Comparison of ENCODE assay signal across 23 cellular contexts in the genomic region with DNA sequence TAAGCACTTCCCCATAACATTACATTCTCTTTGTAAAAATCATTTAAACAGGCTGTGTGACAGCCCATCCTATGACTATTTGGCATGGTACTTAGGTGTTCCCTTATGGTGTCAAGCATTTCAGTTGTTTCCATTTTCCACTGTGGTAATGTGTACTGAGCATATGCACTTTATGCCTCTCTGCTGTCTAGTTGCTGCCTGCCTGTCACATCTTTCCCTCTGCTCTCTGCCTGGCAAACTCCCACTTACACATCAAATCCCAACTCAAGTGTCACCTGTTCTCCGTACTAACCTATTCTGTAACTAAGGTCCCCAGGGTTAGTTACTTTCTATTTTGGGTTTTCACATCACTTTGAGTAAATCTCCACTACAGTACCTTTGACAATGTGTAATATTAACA.
"Had no signal": no experiment of that assay in that cellular context is flagged by ENCODE, and none has a peak within 500 bp of the region (broad histone marks: within the 10 kb centered on the region; RNA-seq: fewer than 3 reads in every experiment).

No MANE protein-coding gene starts in this region.

- H3K36me3 ChIP-seq: neutrophil, pancreas, prostate gland, right lobe of liver, sigmoid colon, stomach, thoracic aorta, thyroid gland, tibial nerve, upper lobe of left lung, vagina had no signal

- H3K27me3 ChIP-seq: neutrophil, pancreas, right lobe of liver, sigmoid colon, stomach, thyroid gland, tibial nerve, upper lobe of left lung, vagina had no signal

- H3K9me3 ChIP-seq: neutrophil, pancreas, prostate gland, right lobe of liver, sigmoid colon, stomach, thoracic aorta, thyroid gland, tibial nerve, upper lobe of left lung, vagina had no signal

- H3K27ac ChIP-seq: neutrophil, pancreas, prostate gland, right lobe of liver, sigmoid colon, stomach, thoracic aorta, thyroid gland, tibial nerve, upper lobe of left lung, vagina had no signal

- ATAC-seq: natural killer cell; pancreas; right cardiac atrium; right lobe of liver; stimulated activated effector memory CD8-positive, alpha-beta T cell treated with anti-CD3 and anti-CD28 coated beads, Interleukin-12 subunit alpha, Interleukin-12 subunit beta, amount 100 ng/mL, for 72 hours; stimulated activated naive B cell treated with anti-CD40 and anti-IgM and Interleukin-4, amounts not matched to agents 10 μg/mL and 1 μg/mL and 100 μg/mL, for 72 hours had no signal

- DNase-seq: natural killer cell; pancreas; right cardiac atrium; right lobe of liver; sigmoid colon; small intestine; stimulated activated CD4-positive, alpha-beta T cell treated with anti-CD3 and anti-CD28 coated beads, Interleukin-15, amount 100 ng/mL, for 24 hours; stimulated activated CD4-positive, alpha-beta T cell treated with anti-CD3 and anti-CD28 coated beads, Interleukin-2, amount 100 ng/mL, for 24 hours; stimulated activated CD4-positive, alpha-beta T cell treated with anti-CD3 and anti-CD28 coated beads, Interleukin-2, amount 100 ng/mL, for 48 hours; stimulated activated CD4-positive, alpha-beta T cell treated with anti-CD3 and anti-CD28 coated beads, Interleukin-4, amount 100 ng/mL, for 24 hours; stimulated activated naive B cell treated with anti-CD40 and anti-IgM and Interleukin-4, amounts not matched to agents 10 μg/mL and 1 μg/mL and 100 μg/mL, for 72 hours; stimulated activated naive CD4-positive, alpha-beta T cell treated with Interleukin-2 at 50 U/mL for 16 hours; stomach; thyroid gland; trophoblast cell; upper lobe of left lung had no signal

- H3K4me1 ChIP-seq: pancreas, prostate gland, right lobe of liver, sigmoid colon, stomach, tibial nerve, upper lobe of left lung, vagina had no signal

- H3K4me3 ChIP-seq: pancreas, prostate gland, right lobe of liver, sigmoid colon, stomach, thoracic aorta, thyroid gland, tibial nerve, upper lobe of left lung, vagina had no signal

- FAIRE-seq: pancreas, small intestine, urothelium cell line had no signal
